Comparison of ENCODE assay signal across 12 cellular contexts in the genomic region with DNA sequence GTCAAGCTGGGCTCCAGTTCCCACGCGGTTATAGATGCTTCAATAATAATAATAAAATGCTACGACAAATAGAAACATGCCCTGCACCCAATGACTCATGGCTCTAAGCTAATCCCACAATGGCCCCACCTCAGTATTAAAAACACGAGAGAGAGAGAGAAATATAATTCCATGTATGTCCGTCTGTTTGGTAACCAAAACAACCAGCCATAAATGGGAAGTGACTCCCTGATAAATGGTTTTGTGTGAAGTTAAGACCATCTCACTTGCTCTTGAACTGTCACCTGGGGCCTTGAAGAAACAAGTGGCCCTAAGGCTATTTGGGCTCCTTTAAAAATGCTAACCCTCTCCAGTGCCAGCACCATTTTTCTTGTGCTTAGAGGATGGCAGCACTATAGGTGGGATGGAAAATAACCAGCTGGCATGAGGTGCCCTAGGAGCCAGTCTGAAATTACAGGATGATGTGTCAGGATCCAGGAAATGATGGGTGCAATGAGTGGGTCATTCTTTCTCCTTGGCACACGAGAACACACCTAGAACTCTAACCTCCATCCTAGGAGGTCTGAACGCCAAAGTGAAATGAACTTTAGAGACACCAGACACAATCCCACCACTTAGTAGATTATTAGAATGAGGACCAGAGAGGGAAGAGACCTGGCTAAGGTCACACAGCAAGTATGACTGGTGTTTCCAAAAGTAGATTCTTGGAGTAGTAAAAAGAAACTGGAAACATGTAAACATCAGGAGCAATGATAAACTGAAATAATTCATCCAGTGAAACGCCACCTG. TPM values are rescaled to one million over a fixed set of nuclear protein-coding genes. Genes with fewer than 3 reads are reported as not detected.
A peak's percentile ranks its signal among the peaks of the same experiment; 100 is the strongest.
DNase-seq lines count a peak whose midpoint lies in the region; ATAC-seq, FAIRE-seq and TF ChIP-seq lines count a peak whose summit lies in the region.
"Had no signal": no experiment of that assay in that cellular context is flagged by ENCODE, and none has a peak within 500 bp of the region (broad histone marks: within the 10 kb centered on the region; RNA-seq: fewer than 3 reads in every experiment).

No MANE protein-coding gene starts in this region.

- CTCF ChIA-PET in HCT116 (lab: Charles Lee) (no interaction called here), HepG2 (lab: Yijun Ruan, JAX; ENCODE audit: low intra/inter-chr PET ratio, low total read pairs) (no interaction called here)

- no peak overlapping the region for H3K4me3 Mint-ChIP-seq in immature natural killer cell
- H3K4me3 Mint-ChIP-seq: T-helper 2 cell treated with Interferon-gamma antibody and Interleukin-4, amounts not matched to agents 5 μg/mL and 100 μg/mL, for 36 hours had no signal

- no peak for TF ChIP-seq POLR2A in HCT116 (IDR thresholded peaks at IDR 0.05; ENCODE audit: borderline replicate concordance, extremely low read depth, insufficient read depth, insufficient read length)
- no peak for TF ChIP-seq POLR2A in HepG2 (IDR thresholded peaks at IDR 0.05; ENCODE audit: insufficient read depth in 1 of 2, low read depth in 2 of 2, low read length in 2 of 2)

- peaks cover 0 to 5% (median 0%) of the 10 kb centered on the region in 3 donors for H3K36me3 Mint-ChIP-seq in immature natural killer cell

- TF ChIP-seq EP300 in HepG2 (IDR thresholded peaks at IDR 0.05; ENCODE audit: low read depth in 2 of 2, low read length in 2 of 2): no peak
- TF ChIP-seq EP300 in HepG2 (CRISPR knock-in tag; IDR thresholded peaks at IDR 0.05; ENCODE audit: borderline replicate concordance): no peak

- in situ Hi-C loops in HepG2 (cut with HindIII; ENCODE audit: extremely low pct_ligation_motif_present, low pct_unique_long_range_greater_than_20kb): no loop called here

- DNase-seq in HCT116 (ENCODE audit: low read depth, low spot score): no peak
- DNase-seq in foreskin keratinocyte: peak; percentile 97 to 98
- no peak for DNase-seq in NCI-H526 (lab: John Stamatoyannopoulos, UW)
- no peak for DNase-seq in immature natural killer cell
- DNase-seq in HepG2 (ENCODE audit: low spot score): no peak
- DNase-seq in SKM-1 (lab: John Stamatoyannopoulos, UW; ENCODE audit: unreplicated experiment): no peak
- DNase-seq: DND-41 had no signal

- H3K27me3 Mint-ChIP-seq in immature natural killer cell (ENCODE audit: low read depth in 3 of 3): peaks cover 4 to 8% (median 5%) of the 10 kb centered on the region in 3 donors

- no peaks in the 10 kb centered on the region for H3K9me2 ChIP-seq in HCT116 (ENCODE audit: insufficient read depth)

- no peak for TF ChIP-seq RAD21 in HCT116 (IDR thresholded peaks at IDR 0.05; ENCODE audit: low read depth)
- no peak for TF ChIP-seq RAD21 in HepG2 (CRISPR knock-in tag; IDR thresholded peaks at IDR 0.05)

- no peaks in the 10 kb centered on the region for H4K20me1 ChIP-seq in HCT116 (ENCODE audit: insufficient read depth)
- H4K20me1 ChIP-seq in HepG2 (ENCODE audit: insufficient read depth, low read length): no peaks in the 10 kb centered on the region

- H3K9me3 ChIP-seq in HCT116 (ENCODE audit: control insufficient read depth in 1 of 2, insufficient read depth in 1 of 2, low read depth in 1 of 2, low read length in 2 of 2): no peaks in the 10 kb centered on the region
- H3K9me3 ChIP-seq in HepG2 (ENCODE audit: low read length): no peaks in the 10 kb centered on the region
- H3K9me3 ChIP-seq: HAP-1, right atrium auricular region had no signal

- H3K36me3 ChIP-seq in HCT116 (ENCODE audit: control insufficient read depth in 1 of 2, insufficient read depth in 2 of 2, low read length in 2 of 2) (no peaks in the 10 kb centered on the region), HepG2 (replicated peaks in 1 of 2; ENCODE audit: control insufficient read depth in 1 of 2, insufficient read depth in 2 of 2, low read length in 2 of 2) (no peaks in the 10 kb centered on the region)
- H3K36me3 ChIP-seq: HAP-1, right atrium auricular region had no signal

- BruUV-seq in HCT116 (replicated peaks; lab: Mats Ljungman, UMichigan): no TSS peak
- BruUV-seq in HepG2 (replicated peaks; lab: Mats Ljungman, UMichigan): no TSS peak

- WGBS in HepG2 (ENCODE audit: low lambda C conversion rate): 14% methylated on average over 8 of the region's 8 CpGs

- no peaks in the 10 kb centered on the region for H3K4me1 Mint-ChIP-seq in immature natural killer cell

- H3K4me3 ChIP-seq in HCT116 (replicated peaks in 1 of 2; ENCODE audit: low read depth in 1 of 2, low read length in 2 of 2) (no peak overlapping the region), HepG2 (replicated peaks in 1 of 3; ENCODE audit: insufficient read depth in 1 of 3, low read depth in 2 of 3, low read length in 3 of 3) (no peak overlapping the region)
- H3K4me3 ChIP-seq: HAP-1, right atrium auricular region had no signal

- TF ChIP-seq CTCF in HCT116 (IDR thresholded peaks at IDR 0.05 in 2 of 3, conservative IDR thresholded peaks at IDR 0.05 in 1 of 3; ENCODE audit: borderline replicate concordance in 1 of 3, insufficient read depth in 1 of 3, low read depth in 2 of 3, low read length in 2 of 3) (no peak), foreskin keratinocyte (conservative IDR thresholded peaks at IDR 0.05) (peak; percentile 1), HepG2 (CRISPR knock-in tag; IDR thresholded peaks at IDR 0.05) (no peak)

- H3K9me3 Mint-ChIP-seq in immature natural killer cell: peaks cover 0 to 2% (median 0%) of the 10 kb centered on the region in 6 donors
- H3K9me3 Mint-ChIP-seq: T-helper 2 cell treated with Interferon-gamma antibody and Interleukin-4, amounts not matched to agents 5 μg/mL and 100 μg/mL, for 36 hours had no signal

- ATAC-seq in GM19023 (IDR thresholded peaks at IDR 0.05; ENCODE audit: unreplicated experiment): peak; percentile 42
- no peak for ATAC-seq in HCT116
- ATAC-seq in HG03520 (IDR thresholded peaks at IDR 0.05; ENCODE audit: unreplicated experiment): peak; percentile 24
- ATAC-seq in foreskin keratinocyte: peak; percentile 74
- no peak for ATAC-seq in HepG2

- no peak overlapping the region for H3K27ac Mint-ChIP-seq in immature natural killer cell
- H3K27ac Mint-ChIP-seq: T-helper 2 cell treated with Interferon-gamma antibody and Interleukin-4, amounts not matched to agents 5 μg/mL and 100 μg/mL, for 36 hours had no signal

- RAD21 ChIA-PET in HCT116 (lab: Charles Lee; ENCODE audit: low non-redundant PET in 1 of 2, low total read pairs in 2 of 2, uncharacterized antibody in 2 of 2, unreplicated experiment in 2 of 2): no interaction called here

- intact Hi-C loops in HCT116 (cut with micrococcal nuclease): no loop called here
- intact Hi-C loops in HepG2 (cut with micrococcal nuclease; ENCODE audit: unreplicated experiment): no loop called here

- no peak for FAIRE-seq in HepG2 (lab: Jason Lieb, UNC)

- 0 out of 2 replicates have a peak overlapping the region, but pooled peaks have one; percentile 3 for H3K4me2 ChIP-seq in HCT116 (ENCODE audit: low read length)
- no peak overlapping the region for H3K4me2 ChIP-seq in HepG2 (ENCODE audit: low read depth, low read length)

- H3K27ac ChIP-seq in HCT116 (ENCODE audit: low read depth, low read length): no peak overlapping the region
- H3K27ac ChIP-seq in foreskin keratinocyte: peak overlapping the region; percentile 99
- no peak overlapping the region for H3K27ac ChIP-seq in HepG2 (ENCODE audit: extremely low read length, insufficient read depth, low read length)
- H3K27ac ChIP-seq: right atrium auricular region had no signal

- H3K27me3 ChIP-seq in HCT116 (ENCODE audit: insufficient read depth, low read length) (no peaks in the 10 kb centered on the region), foreskin keratinocyte (no peaks in the 10 kb centered on the region), HepG2 (ENCODE audit: control insufficient read depth in 1 of 2, insufficient read depth in 2 of 2, low read length in 2 of 2) (no peaks in the 10 kb centered on the region)
- H3K27me3 ChIP-seq: right atrium auricular region had no signal

- H3K4me1 ChIP-seq in HCT116 (ENCODE audit: control insufficient read depth in 1 of 2, insufficient read depth in 2 of 2, low read length in 2 of 2) (peaks cover 0 to 22% of the 10 kb centered on the region in 2 experiments; a peak in 2 of 4 replicates), foreskin keratinocyte (peaks cover 37% of the 10 kb centered on the region), HepG2 (ENCODE audit: insufficient read depth, low read length) (no peaks in the 10 kb centered on the region)
- H3K4me1 ChIP-seq: HAP-1, right atrium auricular region had no signal

- no peak overlapping the region for H2AFZ ChIP-seq in HCT116 (ENCODE audit: low read depth, low read length, poor library complexity, severe bottlenecking)
- H2AFZ ChIP-seq in HepG2 (ENCODE audit: low read length): no peak overlapping the region

- no peak overlapping the region for H3K9ac ChIP-seq in HCT116 (ENCODE audit: low read length)
- H3K9ac ChIP-seq in HepG2 (ENCODE audit: insufficient read depth, low read depth, low read length): no peak overlapping the region

- H3K79me2 ChIP-seq in HCT116 (ENCODE audit: insufficient read depth, low read length) (no peaks in the 10 kb centered on the region), HepG2 (ENCODE audit: insufficient read depth, low read length) (no peaks in the 10 kb centered on the region)

- POLR2A ChIA-PET in HCT116 (lab: Charles Lee): interaction anchor here (1.7 kb wide), 1 partner anchor 36 kb away, joined by 4 read pairs; a partner anchor contains a TSS
- POLR2A ChIA-PET in HepG2 (lab: Yijun Ruan, JAX): no interaction called here

RNA-seq across cellular contexts. Expression of a gene that starts 35.7 kb away (rescaled TPM):
- total RNA-seq in HCT116 (2021; ENCODE audit: unreplicated experiment) (0.25 TPM), foreskin keratinocyte (20.4 and 36.9 TPM in 2 replicates), HepG2 (2016; rRNA removed; fragmentation: Illumina TruSeq; extraction: Trizol) (not detected in 2 replicates)
- 0.05 and 0.11 TPM in 2 replicates for polyA plus RNA-seq in HCT116 (2012)
- polyA plus RNA-seq in foreskin keratinocyte (10.8 and 23.5 TPM in 2 replicates), immature natural killer cell (10 to 100 TPM; 34.4 to 65.2 (median 54.1) TPM), HepG2 (2011; rRNA removed) (0.01 TPM in 1 of 2 replicates, not detected in the other)
- not detected in 2 replicates for total RNA-seq in HepG2 (2016; cell fraction: cytosol; rRNA removed; fragmentation: Illumina TruSeq; extraction: Trizol; ENCODE audit: low read depth)
- not detected in 2 replicates for total RNA-seq in HepG2 (2016; cell fraction: insoluble cytoplasmic fraction; rRNA removed; fragmentation: Illumina TruSeq; extraction: Trizol)
- not detected in 2 replicates for total RNA-seq in HepG2 (2016; cell fraction: membrane; rRNA removed; fragmentation: Illumina TruSeq; extraction: Trizol)
- total RNA-seq in HepG2 (2016; cell fraction: nucleus; rRNA removed; fragmentation: Illumina TruSeq; extraction: Trizol): not detected in 2 replicates
- polyA plus RNA-seq in HepG2 (2011; cell fraction: cytosol; rRNA removed): not detected in 2 replicates
- polyA plus RNA-seq in HepG2 (2011; cell fraction: nucleus; rRNA removed): not detected in 2 replicates
- not detected in 2 replicates for polyA plus RNA-seq in HepG2 (2012)
- polyA plus RNA-seq in HepG2 (2016; cell fraction: cytosol; fragmentation: Illumina TruSeq; extraction: Trizol; ENCODE audit: low read depth): not detected in 2 replicates
- polyA plus RNA-seq in HepG2 (2016; cell fraction: insoluble cytoplasmic fraction; fragmentation: Illumina TruSeq; extraction: Trizol; ENCODE audit: low read depth): not detected in 2 replicates
- polyA plus RNA-seq in HepG2 (2016; cell fraction: membrane; fragmentation: Illumina TruSeq; extraction: Trizol; ENCODE audit: low read depth): not detected in 2 replicates
- not detected in 2 replicates for polyA plus RNA-seq in HepG2 (2016; cell fraction: nucleus; fragmentation: Illumina TruSeq; extraction: Trizol; ENCODE audit: insufficient read depth, low read depth)
- 0.06 and 2.5 TPM in 2 replicates for polyA minus RNA-seq in HepG2 (2011; rRNA and poly(A)+ RNA removed; ENCODE audit: low replicate concordance)
- polyA minus RNA-seq in HepG2 (2011; cell fraction: cytosol; rRNA and poly(A)+ RNA removed): not detected in 2 replicates
- not detected in 2 replicates for polyA minus RNA-seq in HepG2 (2011; cell fraction: nucleus; rRNA and poly(A)+ RNA removed)

Comparison
In these comparisons a context has a peak if more than half of its experiments do, and no peak if none do; other contexts are left out.
1. ATAC-seq: peak in GM19023 (single experiment), HG03520 (single experiment) and foreskin keratinocyte (single experiment); none in HCT116 (single experiment) and HepG2 (single experiment).
2. DNase-seq: peak in foreskin keratinocyte (2 of 2); none in HCT116 (single experiment), NCI-H526 (0 of 2), immature natural killer cell (0 of 3), HepG2 (single experiment) and SKM-1 (single experiment).
3. RNA of a gene that starts 35.7 kb away (total RNA-seq): 20.4 to 36.9 TPM in foreskin keratinocyte; 0.25 TPM in HCT116 (single experiment) and not detected in HepG2; every median in the first group is over 10 times any median in the second.